Comparison of ENCODE assay signal across 25 cellular contexts in genomic region chr3:30166535-30166934, GRCh38.
"Had no signal": no experiment of that assay in that cellular context is flagged by ENCODE, and none has a peak within 500 bp of the region (broad histone marks: within the 10 kb centered on the region; RNA-seq: fewer than 3 reads in every experiment).

No MANE protein-coding gene starts in this region.

- H3K27me3 ChIP-seq: SJSA1 had no signal

- H3K4me1 ChIP-seq: SJSA1 had no signal

- DNase-seq: IMR-90, Kasumi-1, MM.1S, NCI-H1048, NCI-H1105, NCI-H1417, NCI-H1436 treated with DMSO at 0.1 percent for 48 hours, NCI-H1694, NCI-H187 treated with DMSO at 0.1 percent for 48 hours, NCI-H2029 treated with DMSO at 0.1 percent for 48 hours, NCI-H2171, NCI-H226, NCI-H446, NCI-H510A, NCI-H524 treated with DMSO at 0.1 percent for 48 hours, NCI-H69, NCI-H774, Right ventricle myocardium superior, RPMI8226, SIG-M5, SW 1271 had no signal

- H3K4me2 ChIP-seq: KMS-11 had no signal

- H3K27ac ChIP-seq: KMS-11, SJSA1, SK-N-MC had no signal

- H3K4me3 ChIP-seq: SJSA1, SK-N-MC had no signal

- H3K9me3 ChIP-seq: SJSA1 had no signal

- FAIRE-seq: RCC 7860 had no signal

- H3K9ac ChIP-seq: KMS-11 had no signal

- H3K36me3 ChIP-seq: SJSA1 had no signal
